ENCODE assay signal across 8 cellular contexts in the genomic region with DNA sequence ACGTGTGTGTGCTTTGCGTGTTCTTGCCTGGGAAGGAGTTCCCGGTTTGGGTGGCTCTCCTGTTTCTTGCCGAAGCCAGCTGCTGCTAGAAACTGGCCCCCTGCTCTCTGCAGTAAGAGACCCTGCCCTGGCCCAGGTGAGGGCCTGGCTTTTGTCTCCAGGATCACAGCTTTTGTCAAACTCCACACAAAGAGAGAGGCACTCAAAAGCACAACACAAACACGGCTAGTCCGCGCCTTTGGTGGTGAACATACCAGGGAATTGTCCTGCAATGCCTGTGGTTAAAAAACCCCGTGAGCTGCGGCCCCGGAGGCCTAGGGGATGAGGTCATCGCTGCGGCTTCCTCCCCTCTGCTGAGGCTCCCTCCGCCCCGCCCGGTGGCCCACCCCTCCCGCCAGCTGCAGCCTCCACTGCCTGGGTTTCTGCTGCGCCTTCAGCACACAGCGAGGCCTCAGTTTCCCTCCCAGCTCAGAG.
A peak's percentile ranks its signal among the peaks of the same experiment; 100 is the strongest.
DNase-seq lines count a peak whose midpoint lies in the region; ATAC-seq, FAIRE-seq and TF ChIP-seq lines count a peak whose summit lies in the region.

No MANE protein-coding gene starts in this region.

- no peaks in the 10 kb centered on the region for H3K9me3 Mint-ChIP-seq in activated CD4-positive, alpha-beta T cell treated with anti-CD3 and anti-CD28 coated beads for 36 hours (ENCODE audit: low read depth)
- no peaks in the 10 kb centered on the region for H3K9me3 Mint-ChIP-seq in stimulated activated naive CD8-positive, alpha-beta T cell treated with anti-CD3 and anti-CD28 coated beads, Interleukin-15, Interleukin-2, amounts not matched to agents 100 ng/mL and 50 ng/mL, for 24 hours

- H3K9me3 ChIP-seq in PC-9 (ENCODE audit: insufficient read depth, low read depth): no peaks in the 10 kb centered on the region
- no peaks in the 10 kb centered on the region for H3K9me3 ChIP-seq in left lung

- H3K79me2 ChIP-seq in PC-9 (ENCODE audit: low read depth): no peaks in the 10 kb centered on the region

- H3K36me3 Mint-ChIP-seq in activated CD4-positive, alpha-beta T cell treated with anti-CD3 and anti-CD28 coated beads for 36 hours (ENCODE audit: low read depth): no peaks in the 10 kb centered on the region
- no peaks in the 10 kb centered on the region for H3K36me3 Mint-ChIP-seq in stimulated activated naive CD8-positive, alpha-beta T cell treated with anti-CD3 and anti-CD28 coated beads, Interleukin-15, Interleukin-2, amounts not matched to agents 100 ng/mL and 50 ng/mL, for 24 hours (ENCODE audit: low read depth)

- CTCF ChIA-PET in activated CD4-positive, alpha-beta T cell treated with anti-CD3 and anti-CD28 coated beads for 36 hours (lab: Charles Lee): interaction anchor here (0.6 to 7.7 kb wide), 26 partner anchors 10 to 807 kb away, joined by 3 to 255 read pairs (median 5); partner anchors contain the start of gene CDKN1C
- CTCF ChIA-PET in PC-9 (lab: Charles Lee): interaction anchor here (0.7 to 1.6 kb wide), 7 partner anchors 133 to 488 kb away, joined by 3 to 9 read pairs (median 3); partner anchors contain the start of genes CDKN1C and TSSC4

- H3K4me3 ChIP-seq in PC-9 (peak overlapping the region; percentile 60; the same call in 1 of the 2 replicates), bronchial epithelial cell (ENCODE audit: low read depth, low read length) (peak overlapping the region; percentile 11), left lung (no peak overlapping the region)

- no peak overlapping the region for H3K27ac Mint-ChIP-seq in activated CD4-positive, alpha-beta T cell treated with anti-CD3 and anti-CD28 coated beads for 36 hours
- no peak overlapping the region for H3K27ac Mint-ChIP-seq in stimulated activated naive CD8-positive, alpha-beta T cell treated with anti-CD3 and anti-CD28 coated beads, Interleukin-15, Interleukin-2, amounts not matched to agents 100 ng/mL and 50 ng/mL, for 24 hours

- H3F3A ChIP-seq in PC-9 (ENCODE audit: insufficient read depth, low read depth): 0 out of 2 replicates have a peak, but pooled peaks cover 8% of the 10 kb centered on the region

- peaks cover 15% of the 10 kb centered on the region for H3K4me1 Mint-ChIP-seq in activated CD4-positive, alpha-beta T cell treated with anti-CD3 and anti-CD28 coated beads for 36 hours
- H3K4me1 Mint-ChIP-seq in stimulated activated naive CD8-positive, alpha-beta T cell treated with anti-CD3 and anti-CD28 coated beads, Interleukin-15, Interleukin-2, amounts not matched to agents 100 ng/mL and 50 ng/mL, for 24 hours (ENCODE audit: low read depth): peaks cover 14% of the 10 kb centered on the region

- no peaks in the 10 kb centered on the region for H3K36me3 ChIP-seq in PC-9 (ENCODE audit: low read depth)
- H3K36me3 ChIP-seq in bronchial epithelial cell (ENCODE audit: control insufficient read depth, insufficient read depth, low read length): no peaks in the 10 kb centered on the region
- H3K36me3 ChIP-seq in left lung: no peaks in the 10 kb centered on the region

- no peaks in the 10 kb centered on the region for H4K20me1 ChIP-seq in PC-9 (ENCODE audit: insufficient read depth)

- ATAC-seq in activated CD4-positive, alpha-beta T cell treated with anti-CD3 and anti-CD28 coated beads for 36 hours: no peak
- ATAC-seq in left lung (peak; percentile 57), GM21529 (IDR thresholded peaks at IDR 0.05; ENCODE audit: unreplicated experiment) (no peak), GM19328 (IDR thresholded peaks at IDR 0.05; ENCODE audit: unreplicated experiment) (no peak)

- H3K4me1 ChIP-seq in PC-9 (replicated peaks; ENCODE audit: insufficient read depth) (peaks cover 13% of the 10 kb centered on the region), left lung (peaks cover 7 to 23% of the 10 kb centered on the region in 2 donors)

- peak; percentile 53 for DNase-seq in activated CD4-positive, alpha-beta T cell treated with anti-CD3 and anti-CD28 coated beads for 36 hours
- no peak for DNase-seq in activated CD4-positive, alpha-beta T cell treated with anti-CD3 and anti-CD28 coated beads, Interleukin-2, amount 50 U/mL, for 48 hours
- DNase-seq in PC-9 (peak; percentile 81 to 84), bronchial epithelial cell (ENCODE audit: low read depth) (peak; percentile 78), left lung (peak; percentile 84 to 89)

- intact Hi-C loops in activated CD4-positive, alpha-beta T cell treated with anti-CD3 and anti-CD28 coated beads for 36 hours (cut with DNase I, micrococcal nuclease): loop anchor here (1.0 to 5.0 kb wide), 7 partner anchors 336 to 883 kb away; partner anchors contain the start of gene MRGPRG (in 1 of the 2)
- intact Hi-C loops in PC-9 (cut with micrococcal nuclease; ENCODE audit: unreplicated experiment) (loop anchor here (1.0 to 10.0 kb wide), 6 partner anchors 161 to 684 kb away; partner anchors contain the start of genes KCNQ1OT1 and MRGPRG), left lung (cut with DNase I) (loop anchor here (1.0 to 5.0 kb wide), 2 partner anchors 354 to 355 kb away; partner anchors contain the start of gene CDKN1C (in 1 of the 2))

- no peak for TF ChIP-seq CTCF in PC-9 (conservative IDR thresholded peaks at IDR 0.05)
- TF ChIP-seq CTCF in bronchial epithelial cell (IDR thresholded peaks at IDR 0.05; ENCODE audit: insufficient read depth, low read length, severe bottlenecking): no peak
- TF ChIP-seq CTCF in left lung (IDR thresholded peaks at IDR 0.05): no peak

- H3K4me2 ChIP-seq in PC-9: peak overlapping the region; percentile 96

- H3K9me2 ChIP-seq in PC-9 (ENCODE audit: insufficient read depth): no peaks in the 10 kb centered on the region

- H3K27me3 ChIP-seq in PC-9 (ENCODE audit: insufficient read depth, low read depth) (peaks cover 13% of the 10 kb centered on the region), bronchial epithelial cell (ENCODE audit: control insufficient read depth, insufficient read depth, low read length) (no peaks in the 10 kb centered on the region), left lung (no peaks in the 10 kb centered on the region)

- no peak overlapping the region for H3K4me3 Mint-ChIP-seq in activated CD4-positive, alpha-beta T cell treated with anti-CD3 and anti-CD28 coated beads for 36 hours
- H3K4me3 Mint-ChIP-seq in stimulated activated naive CD8-positive, alpha-beta T cell treated with anti-CD3 and anti-CD28 coated beads, Interleukin-15, Interleukin-2, amounts not matched to agents 100 ng/mL and 50 ng/mL, for 24 hours: peak overlapping the region; percentile 69

- H3K27ac ChIP-seq in PC-9 (peak overlapping the region; percentile 67), left lung (peak overlapping the region in 1 of 2 donors; percentile 13)

- peak overlapping the region; percentile 79 for H2AFZ ChIP-seq in PC-9

- H3K27me3 Mint-ChIP-seq in activated CD4-positive, alpha-beta T cell treated with anti-CD3 and anti-CD28 coated beads for 36 hours: no peaks in the 10 kb centered on the region
- no peaks in the 10 kb centered on the region for H3K27me3 Mint-ChIP-seq in stimulated activated naive CD8-positive, alpha-beta T cell treated with anti-CD3 and anti-CD28 coated beads, Interleukin-15, Interleukin-2, amounts not matched to agents 100 ng/mL and 50 ng/mL, for 24 hours

- TSS peak; percentile 23 for BruUV-seq in PC-9 (replicated peaks; lab: Mats Ljungman, UMichigan)

- no peak for FAIRE-seq in bronchial epithelial cell (lab: Jason Lieb, UNC)

- POLR2A ChIA-PET in activated CD4-positive, alpha-beta T cell treated with anti-CD3 and anti-CD28 coated beads for 36 hours (lab: Charles Lee): interaction anchor here (1.4 kb wide), 1 partner anchor 358 kb away, joined by 4 read pairs; no protein-coding TSS in a partner anchor
- POLR2A ChIA-PET in PC-9 (lab: Charles Lee; ENCODE audit: unreplicated experiment): interaction anchor here (0.6 to 0.9 kb wide), 3 partner anchors 120 to 354 kb away, joined by 3 to 5 read pairs (median 3); no protein-coding TSS in a partner anchor

Comparison
In these comparisons a context has a peak if more than half of its experiments do, and no peak if none do; other contexts are left out.
1. DNase-seq: peak in activated CD4-positive, alpha-beta T cell treated with anti-CD3 and anti-CD28 coated beads for 36 hours (single experiment), PC-9 (2 of 2), bronchial epithelial cell (single experiment) and left lung (2 of 2); none in activated CD4-positive, alpha-beta T cell treated with anti-CD3 and anti-CD28 coated beads, Interleukin-2, amount 50 U/mL, for 48 hours (0 of 2).
2. H3K4me3 ChIP-seq: peak in PC-9 (single experiment) and bronchial epithelial cell (single experiment); none in left lung (0 of 2).